1 cellular context compared by ENCODE assay signal in genomic region chr11:65900125-65900898, GRCh38.
TF ChIP-seq lines count a peak whose summit lies in the region.

Gene FOSL1 (minus strand): TSS chr11:65900388. CDS start chr11:65900339, 49 bp downstream.

TF ChIP-seq in GM12878, 131 proteins besides CTCF, POLR2A, EP300 and RAD21 (continues in another document):
- TF ChIP-seq ZNF592 (IDR thresholded peaks at IDR 0.05), result no peak
- no peak for TF ChIP-seq ETV6 (conservative IDR thresholded peaks at IDR 0.05 in 1 of 2, IDR thresholded peaks at IDR 0.05 in 1 of 2; ENCODE audit: borderline replicate concordance in 1 of 2, low read depth in 1 of 2)
- TF ChIP-seq ZBTB11 (CRISPR knock-in tag; IDR thresholded peaks at IDR 0.05), result no peak
- TF ChIP-seq IKZF1 (conservative IDR thresholded peaks at IDR 0.05), result peak; percentile 51; the same call in 1 of the 2 replicates
- peak; percentile 67; the same call in 1 of the 2 replicates for TF ChIP-seq GATAD2B (conservative IDR thresholded peaks at IDR 0.05; ENCODE audit: low read depth)
- TF ChIP-seq CREB1 (IDR thresholded peaks at IDR 0.05; ENCODE audit: low read depth), result peak; percentile 96
- TF ChIP-seq STAT1 (conservative IDR thresholded peaks at IDR 0.05), result no peak
- peak; percentile 89; the same call in 1 of the 2 replicates for TF ChIP-seq NKRF (conservative IDR thresholded peaks at IDR 0.05)
- TF ChIP-seq ZNF687 (IDR thresholded peaks at IDR 0.05), result 0 out of 2 replicates have a peak, but pooled peaks have one; percentile 33
- TF ChIP-seq RAD51 (IDR thresholded peaks at IDR 0.05), result no peak
- TF ChIP-seq TCF7 (IDR thresholded peaks at IDR 0.05; ENCODE audit: borderline replicate concordance), result no peak
- TF ChIP-seq MXI1 (IDR thresholded peaks at IDR 0.05; ENCODE audit: low read depth, low read length), result no peak; the same call in 1 of the 2 replicates
- TF ChIP-seq NFYA (IDR thresholded peaks at IDR 0.05; ENCODE audit: borderline replicate concordance, low read depth, low read length), result no peak
- TF ChIP-seq JUND (IDR thresholded peaks at IDR 0.05; ENCODE audit: low read depth, low read length), result peak; percentile 93
- no peak for TF ChIP-seq CBX3 (IDR thresholded peaks at IDR 0.05; ENCODE audit: borderline replicate concordance, low read depth)
- TF ChIP-seq SMARCA5 (IDR thresholded peaks at IDR 0.05), result 0 out of 2 replicates have a peak, but pooled peaks have one; percentile 48
- TF ChIP-seq RUNX3 (IDR thresholded peaks at IDR 0.05; ENCODE audit: low read length), result peak; percentile 54; the same call in 1 of the 2 replicates
- 0 out of 2 replicates have a peak, but pooled peaks have one; percentile 19 for TF ChIP-seq ZNF24 (IDR thresholded peaks at IDR 0.05)
- no peak for TF ChIP-seq GABPA (IDR thresholded peaks at IDR 0.05; ENCODE audit: low read depth)
- TF ChIP-seq HDAC2 (IDR thresholded peaks at IDR 0.05), result no peak
- TF ChIP-seq MYB (IDR thresholded peaks at IDR 0.05; ENCODE audit: borderline replicate concordance, low read depth, low read length), result no peak
- no peak for TF ChIP-seq ZBTB33 (IDR thresholded peaks at IDR 0.05)
- no peak for TF ChIP-seq E2F8 (IDR thresholded peaks at IDR 0.05; ENCODE audit: low read depth, partially characterized antibody)
- no peak for TF ChIP-seq NRF1 (conservative IDR thresholded peaks at IDR 0.05; ENCODE audit: low read depth, low read length)
- TF ChIP-seq ASH2L (IDR thresholded peaks at IDR 0.05; ENCODE audit: borderline replicate concordance, low read depth), result no peak
- 0 out of 2 replicates have a peak, but pooled peaks have one; percentile 58 for TF ChIP-seq TARDBP (IDR thresholded peaks at IDR 0.05; ENCODE audit: borderline replicate concordance)
- TF ChIP-seq ZNF622 (IDR thresholded peaks at IDR 0.05), result no peak
- TF ChIP-seq PKNOX1 (IDR thresholded peaks at IDR 0.05), result peak; percentile 35; the same call in 1 of the 2 replicates
- peak; percentile 61; the same call in 1 of the 2 replicates for TF ChIP-seq TAF1 (IDR thresholded peaks at IDR 0.05; ENCODE audit: borderline replicate concordance, low read depth, low read length)
- TF ChIP-seq KLF5 (IDR thresholded peaks at IDR 0.05; ENCODE audit: partially characterized antibody), result peak; percentile 92
- TF ChIP-seq FOXM1 (IDR thresholded peaks at IDR 0.05; ENCODE audit: low read depth, low read length), result no peak
- TF ChIP-seq BACH1 (IDR thresholded peaks at IDR 0.05; ENCODE audit: borderline replicate concordance), result peak; percentile 78
- 0 out of 2 replicates have a peak, but pooled peaks have one; percentile 52 for TF ChIP-seq TCF12 (IDR thresholded peaks at IDR 0.05; ENCODE audit: low read depth, low read length)
- TF ChIP-seq FOXK2 (IDR thresholded peaks at IDR 0.05), result peak; percentile 89
- TF ChIP-seq CREM (IDR thresholded peaks at IDR 0.05; ENCODE audit: low read depth), result peak; percentile 94
- peak; percentile 67 for TF ChIP-seq SREBF1 (IDR thresholded peaks at IDR 0.05; ENCODE audit: low read length)
- 0 out of 2 replicates have a peak, but pooled peaks have one; percentile 25 for TF ChIP-seq RB1 (IDR thresholded peaks at IDR 0.05; ENCODE audit: borderline replicate concordance)
- TF ChIP-seq ZBED1 (IDR thresholded peaks at IDR 0.05; ENCODE audit: borderline replicate concordance), result no peak
- no peak for TF ChIP-seq JUNB (IDR thresholded peaks at IDR 0.05)
- peak; percentile 98 to 99 for TF ChIP-seq SRF (IDR thresholded peaks at IDR 0.05; ENCODE audit: low read depth in 2 of 2, low read length in 2 of 2)
- no peak for TF ChIP-seq ZNF207 (IDR thresholded peaks at IDR 0.05; ENCODE audit: borderline replicate concordance)
- TF ChIP-seq HDGF (IDR thresholded peaks at IDR 0.05), result 0 out of 2 replicates have a peak, but pooled peaks have one; percentile 50
- peak; percentile 27 for TF ChIP-seq RELA (IDR thresholded peaks at IDR 0.05; ENCODE audit: borderline replicate concordance, partially characterized antibody)
- TF ChIP-seq NR2F1 (conservative IDR thresholded peaks at IDR 0.05), result peak; percentile 79
- TF ChIP-seq PAX5 (IDR thresholded peaks at IDR 0.05; ENCODE audit: borderline replicate concordance, low read depth, low read length), result no peak
- no peak; a peak in 1 of 4 replicates for TF ChIP-seq IKZF2 (IDR thresholded peaks at IDR 0.05)
